ENCODE assay signal across 19 cellular contexts in genomic region chr3:133754973-133755828, GRCh38. TPM values are rescaled to one million over a fixed set of nuclear protein-coding genes. Genes with fewer than 3 reads are reported as not detected.
DNase-seq lines count a peak whose midpoint lies in the region; ATAC-seq, FAIRE-seq and TF ChIP-seq lines count a peak whose summit lies in the region.
"Had no signal": no experiment of that assay in that cellular context is flagged by ENCODE, and none has a peak within 500 bp of the region (broad histone marks: within the 10 kb centered on the region; RNA-seq: fewer than 3 reads in every experiment).

No MANE protein-coding gene starts in this region.

- H3K9ac ChIP-seq in K562 (ENCODE audit: insufficient read depth in 1 of 2, low read depth in 2 of 2, low read length in 2 of 2) (no peak overlapping the region), neuronal stem cell (ENCODE audit: low read depth, low read length, poor library complexity) (no peak overlapping the region)
- H3K9ac ChIP-seq: BLaER1, GM23248 had no signal

- peaks cover 0 to 12% of the 10 kb centered on the region in 2 experiments; a peak in 2 of 5 replicates for H3K27me3 ChIP-seq in K562 (ENCODE audit: control insufficient read depth in 2 of 2, insufficient read depth in 2 of 2, low read length in 2 of 2)
- H3K27me3 ChIP-seq in esophagus squamous epithelium = no peaks in the 10 kb centered on the region
- peaks cover 0 to 42% (median 0%) of the 10 kb centered on the region in 3 experiments for H3K27me3 ChIP-seq in neuronal stem cell (ENCODE audit: control insufficient read depth in 3 of 3, insufficient read depth in 3 of 3, low read depth in 1 of 3, low read length in 3 of 3)
- no peaks in the 10 kb centered on the region for H3K27me3 ChIP-seq in upper lobe of right lung
- H3K27me3 ChIP-seq: BLaER1 had no signal

- no peak overlapping the region for H3K27ac Mint-ChIP-seq in activated CD4-positive, alpha-beta T cell treated with anti-CD3 and anti-CD28 coated beads, Interleukin-2, amount 10 ng/mL, durations not matched to agents 7 days and 5 days
- H3K27ac Mint-ChIP-seq: CD8-positive, alpha-beta memory T cell had no signal

- H2BK15ac ChIP-seq in neuronal stem cell (ENCODE audit: low read length) = no peak overlapping the region

- H3K14ac ChIP-seq in neuronal stem cell (ENCODE audit: low read length) = no peak overlapping the region

- H3K79me2 ChIP-seq in K562 (ENCODE audit: control insufficient read depth, insufficient read depth, low read length) = no peaks in the 10 kb centered on the region

- in situ Hi-C loops in K562 (cut with MboI) = no loop called here

- no peak for TF ChIP-seq CTCF in K562 (IDR thresholded peaks at IDR 0.05 in 2 of 3, conservative IDR thresholded peaks at IDR 0.05 in 1 of 3; ENCODE audit: insufficient read depth in 2 of 3, low read depth in 1 of 3, low read length in 3 of 3)
- no peak for TF ChIP-seq CTCF in esophagus squamous epithelium (IDR thresholded peaks at IDR 0.05)
- no peak for TF ChIP-seq CTCF in upper lobe of right lung (IDR thresholded peaks at IDR 0.05)

- TF ChIP-seq POLR2A in K562 (conservative IDR thresholded peaks at IDR 0.05) = no peak
- TF ChIP-seq POLR2A in esophagus squamous epithelium (IDR thresholded peaks at IDR 0.05) = no peak

- H4K8ac ChIP-seq in neuronal stem cell (ENCODE audit: low read depth, low read length) = no peak overlapping the region

- 34% methylated on average over 7 of the region's 10 CpGs for WGBS in K562 (ENCODE audit: insufficient coverage, low coverage, missing lambda C conversion rate)
- 53 to 78% methylated on average over 5 to 9 of the region's 10 CpGs for WGBS in esophagus squamous epithelium, 2 donors
- no CpG with 5 or more reads among the region's 10 CpGs for WGBS in neuronal stem cell (ENCODE audit: extremely low coverage in 2 of 2, insufficient read length in 2 of 2, insufficient replicate concordance in 1 of 2), 2 donors

- no peak for FAIRE-seq in K562 (lab: Jason Lieb, UNC)
- no peak for FAIRE-seq in urothelium cell line (lab: Jason Lieb, UNC)
- FAIRE-seq: GM12892, H54 had no signal

- H3K36me3 Mint-ChIP-seq in activated CD4-positive, alpha-beta T cell treated with anti-CD3 and anti-CD28 coated beads, Interleukin-2, amount 10 ng/mL, durations not matched to agents 7 days and 5 days (ENCODE audit: low read depth) = no peaks in the 10 kb centered on the region

- POLR2A ChIA-PET in K562 (lab: Yijun Ruan, JAX) = interaction anchor here (0.8 to 1.4 kb wide), 2 partner anchors 12 to 106 kb away, joined by 3 read pairs; no protein-coding TSS in a partner anchor
- POLR2A ChIA-PET in activated CD4-positive, alpha-beta T cell treated with anti-CD3 and anti-CD28 coated beads, Interleukin-2, amount 10 ng/mL, durations not matched to agents 7 days and 5 days (lab: Charles Lee) = no interaction called here

- intact Hi-C loops in K562 (cut with micrococcal nuclease) = no loop called here
- intact Hi-C loops in esophagus squamous epithelium (cut with DNase I) = no loop called here
- intact Hi-C loops in upper lobe of right lung (cut with DNase I) = no loop called here

- H3K4me2 ChIP-seq in K562 (ENCODE audit: insufficient read depth, low read length) (no peak overlapping the region), neuronal stem cell (ENCODE audit: insufficient read depth, low read length, poor library complexity, severe bottlenecking) (no peak overlapping the region)
- H3K4me2 ChIP-seq: BLaER1 had no signal

- H3K4me1 ChIP-seq in K562 (replicated peaks in 1 of 2; ENCODE audit: control insufficient read depth in 2 of 2, insufficient read depth in 2 of 2, low read length in 2 of 2) = peaks cover 23 to 26% of the 10 kb centered on the region in 2 experiments; a peak in 4 of 5 replicates
- peaks cover 14 to 85% (median 42%) of the 10 kb centered on the region in 3 donors for H3K4me1 ChIP-seq in esophagus squamous epithelium
- H3K4me1 ChIP-seq in neuronal stem cell (ENCODE audit: control insufficient read depth in 2 of 2, insufficient read depth in 1 of 2, low read depth in 1 of 2, low read length in 2 of 2) = no peaks in the 10 kb centered on the region
- no peaks in the 10 kb centered on the region for H3K4me1 ChIP-seq in upper lobe of right lung
- H3K4me1 ChIP-seq: BLaER1, Caco-2 had no signal

- H2AFZ ChIP-seq in K562 (ENCODE audit: low read depth, low read length) = no peak overlapping the region
- H2AFZ ChIP-seq in neuronal stem cell (ENCODE audit: low read length) = no peak overlapping the region
- H2AFZ ChIP-seq: GM23248 had no signal

- no peaks in the 10 kb centered on the region for H3K27me3 Mint-ChIP-seq in activated CD4-positive, alpha-beta T cell treated with anti-CD3 and anti-CD28 coated beads, Interleukin-2, amount 10 ng/mL, durations not matched to agents 7 days and 5 days

- no peak overlapping the region for H2BK12ac ChIP-seq in neuronal stem cell (ENCODE audit: low read length)

- DNase-seq in K562 (ENCODE audit: extremely low read depth in 1 of 4, low spot score in 3 of 4) = no peak
- DNase-seq in esophagus squamous epithelium (lab: John Stamatoyannopoulos, UW) = no peak
- no peak for DNase-seq in neuronal stem cell (ENCODE audit: low spot score)
- no peak for DNase-seq in upper lobe of right lung
- DNase-seq in urothelium cell line (ENCODE audit: low spot score) = no peak
- DNase-seq in activated CD4-positive, alpha-beta T cell treated with anti-CD3 and anti-CD28 coated beads, Interleukin-2, amount 10 ng/mL, durations not matched to agents 7 days and 5 days = no peak
- DNase-seq: 8988T; AML-193; Caco-2; CD8-positive, alpha-beta memory T cell; DND-41; GDM1; GM23248; IMR-90 had no signal

- H3K9me3 ChIP-seq in K562 (replicated peaks; ENCODE audit: control insufficient read depth, insufficient read depth, low read depth, low read length) (no peaks in the 10 kb centered on the region), esophagus squamous epithelium (no peaks in the 10 kb centered on the region), neuronal stem cell (replicated peaks in 1 of 2; ENCODE audit: control insufficient read depth in 2 of 2, insufficient read depth in 1 of 2, low read depth in 1 of 2, low read length in 2 of 2) (no peaks in the 10 kb centered on the region), upper lobe of right lung (no peaks in the 10 kb centered on the region)
- H3K9me3 ChIP-seq: BLaER1 had no signal

- no peak overlapping the region for H3K4ac ChIP-seq in neuronal stem cell (ENCODE audit: low read length)

- H3K9me3 Mint-ChIP-seq in activated CD4-positive, alpha-beta T cell treated with anti-CD3 and anti-CD28 coated beads, Interleukin-2, amount 10 ng/mL, durations not matched to agents 7 days and 5 days = no peaks in the 10 kb centered on the region
- H3K9me3 Mint-ChIP-seq: CD8-positive, alpha-beta memory T cell had no signal

- BruUV-seq in K562 (replicated peaks; lab: Mats Ljungman, UMichigan) = no TSS peak

- H3K36me3 ChIP-seq in K562 (ENCODE audit: control insufficient read depth, insufficient read depth, low read length) (no peaks in the 10 kb centered on the region), esophagus squamous epithelium (no peaks in the 10 kb centered on the region), neuronal stem cell (replicated peaks in 1 of 2; ENCODE audit: control insufficient read depth in 2 of 2, insufficient read depth in 2 of 2, low read length in 2 of 2) (no peaks in the 10 kb centered on the region), upper lobe of right lung (no peaks in the 10 kb centered on the region)
- H3K36me3 ChIP-seq: BLaER1 had no signal

- ATAC-seq in K562 (no peak), upper lobe of right lung (peak; percentile 6), GM19023 (IDR thresholded peaks at IDR 0.05; ENCODE audit: unreplicated experiment) (no peak)
- ATAC-seq: HCT116 had no signal

- no peak for TF ChIP-seq RAD21 in K562 (CRISPR knock-in tag; conservative IDR thresholded peaks at IDR 0.05 in 1 of 2, IDR thresholded peaks at IDR 0.05 in 1 of 2)

- H2BK120ac ChIP-seq in neuronal stem cell (ENCODE audit: low read depth, low read length) = no peak overlapping the region

- H3K4me1 Mint-ChIP-seq in activated CD4-positive, alpha-beta T cell treated with anti-CD3 and anti-CD28 coated beads, Interleukin-2, amount 10 ng/mL, durations not matched to agents 7 days and 5 days = no peaks in the 10 kb centered on the region
- H3K4me1 Mint-ChIP-seq: CD8-positive, alpha-beta memory T cell had no signal

- H3K4me3 ChIP-seq in K562 = no peak overlapping the region
- no peak overlapping the region for H3K4me3 ChIP-seq in esophagus squamous epithelium
- H3K4me3 ChIP-seq in neuronal stem cell (ENCODE audit: low read length in 2 of 2) = no peak overlapping the region
- H3K4me3 ChIP-seq in upper lobe of right lung = no peak overlapping the region
- H3K4me3 ChIP-seq: BLaER1, GM23248 had no signal

- no peak overlapping the region for H3K4me3 Mint-ChIP-seq in activated CD4-positive, alpha-beta T cell treated with anti-CD3 and anti-CD28 coated beads, Interleukin-2, amount 10 ng/mL, durations not matched to agents 7 days and 5 days
- H3K4me3 Mint-ChIP-seq: CD8-positive, alpha-beta memory T cell had no signal

- TF ChIP-seq EP300 in K562 (IDR thresholded peaks at IDR 0.05; ENCODE audit: low read length) = no peak

- no peak overlapping the region for H4K91ac ChIP-seq in neuronal stem cell (ENCODE audit: low read depth, low read length, poor library complexity)

- peak overlapping the region; percentile 13 for H3K23ac ChIP-seq in neuronal stem cell (ENCODE audit: low read depth, low read length, poor library complexity)

- peak overlapping the region; percentile 17 for H2BK5ac ChIP-seq in neuronal stem cell (ENCODE audit: low read length)

- no peaks in the 10 kb centered on the region for H4K20me1 ChIP-seq in K562 (replicated peaks; ENCODE audit: control insufficient read depth, insufficient read depth, low read length)
- H4K20me1 ChIP-seq: BLaER1 had no signal

- no peaks in the 10 kb centered on the region for H3K79me1 ChIP-seq in neuronal stem cell (ENCODE audit: low read depth, low read length)

- no peak overlapping the region for H3K18ac ChIP-seq in neuronal stem cell (ENCODE audit: low read length)

- H3K27ac ChIP-seq in K562 (ENCODE audit: extremely low read depth, low read depth, low read length) (no peak overlapping the region), esophagus squamous epithelium (peak overlapping the region; percentile 40 to 90 (median 50)), neuronal stem cell (replicated peaks; ENCODE audit: low read length) (no peak overlapping the region), upper lobe of right lung (no peak overlapping the region)
- H3K27ac ChIP-seq: BLaER1, GM23248 had no signal

- CTCF ChIA-PET in K562 (lab: Yijun Ruan, JAX; ENCODE audit: low intra/inter-chr PET ratio) = no interaction called here
- CTCF ChIA-PET in activated CD4-positive, alpha-beta T cell treated with anti-CD3 and anti-CD28 coated beads, Interleukin-2, amount 10 ng/mL, durations not matched to agents 7 days and 5 days (lab: Charles Lee) = no interaction called here

- no peak overlapping the region for H2AK5ac ChIP-seq in neuronal stem cell (ENCODE audit: low read depth, low read length)

- peaks cover 4% of the 10 kb centered on the region for H3K9me1 ChIP-seq in K562 (ENCODE audit: control insufficient read depth, insufficient read depth, low read length)

RNA-seq across cellular contexts. Expression of gene TF, which starts 9.0 kb away (rescaled TPM):
- total RNA-seq in K562 (2011; cell fraction: chromatin; rRNA removed; ENCODE audit: low replicate concordance) = 2.2 and 2.7 TPM in 2 replicates
- 0.50 and 2.4 TPM in 2 replicates for total RNA-seq in K562 (2011; cell fraction: nucleolus; rRNA removed)
- 1.2 and 1.3 TPM in 2 replicates for total RNA-seq in K562 (2011; cell fraction: nucleoplasm; rRNA removed)
- total RNA-seq in K562 (2014; rRNA removed) (0.09 and 2.6 TPM in 2 replicates), K562 (2014; rRNA removed; fragmentation: Illumina TruSeq; extraction: Trizol) (2.0 and 2.8 TPM in 2 replicates), K562 (2015; rRNA removed; fragmentation: Illumina TruSeq; extraction: Trizol) (0.51 TPM in 1 of 2 replicates, not detected in the other), K562 (2021) (9.2 and 11.1 TPM in 2 replicates), esophagus squamous epithelium (10 to 100 TPM in 2 of 4 donors, 1 to 10 TPM in 1, under 1 TPM in 1; 0.53 to 17.9 (median 9.4) TPM), upper lobe of right lung (1.3 TPM)
- polyA plus RNA-seq in K562 (2011; rRNA removed) (1.1 and 1.5 TPM in 2 replicates), K562 (2014; fragmentation: Illumina TruSeq; extraction: Trizol) (2.6 and 3.1 TPM in 2 replicates), K562 (2014; fragmentation: Nextera tagmentation; extraction: Ambion mirVana) (1 to 10 TPM; 3.1 to 6.7 TPM), K562 (2014; rRNA removed) (3.5 and 3.9 TPM in 2 replicates)
- 0.78 and 0.81 TPM in 2 replicates for polyA plus RNA-seq in K562 (2011; cell fraction: cytosol; rRNA removed)
- 1.7 and 3.8 TPM in 2 replicates for polyA plus RNA-seq in K562 (2011; cell fraction: nucleus; rRNA removed)
- polyA plus RNA-seq in K562 (2012) = 0.42 and 12.7 TPM in 2 replicates
- 1.1 and 1.9 TPM in 2 replicates for polyA minus RNA-seq in K562 (2011; rRNA and poly(A)+ RNA removed)
- 0.67 and 22.6 TPM in 2 replicates for polyA minus RNA-seq in K562 (2011; cell fraction: cytosol; rRNA and poly(A)+ RNA removed)
- 0.89 and 1.6 TPM in 2 replicates for polyA minus RNA-seq in K562 (2011; cell fraction: nucleus; rRNA and poly(A)+ RNA removed)
- 0.53 TPM for polyA plus RNA-seq in neuronal stem cell (2013, experiment 1 of 2)
- 0.61 TPM for polyA plus RNA-seq in neuronal stem cell (2013, experiment 2 of 2)
- total RNA-seq in activated CD4-positive, alpha-beta T cell treated with anti-CD3 and anti-CD28 coated beads, Interleukin-2, amount 10 ng/mL, durations not matched to agents 7 days and 5 days = under 1 TPM; 0.21 to 0.45 TPM
- total RNA-seq: GM23248, IMR-90 had no signal
- polyA plus RNA-seq: CD8-positive, alpha-beta memory T cell had no signal

RNA-seq across cellular contexts. Expression of gene SRPRB, which starts 50.4 kb away (rescaled TPM):
- total RNA-seq in K562 (2011; cell fraction: chromatin; rRNA removed; ENCODE audit: low replicate concordance) = 42.7 and 49.1 TPM in 2 replicates
- 52.2 and 60.0 TPM in 2 replicates for total RNA-seq in K562 (2011; cell fraction: nucleolus; rRNA removed)
- total RNA-seq in K562 (2011; cell fraction: nucleoplasm; rRNA removed) = 75.3 and 87.6 TPM in 2 replicates
- total RNA-seq in K562 (2014; rRNA removed) (37.7 and 41.9 TPM in 2 replicates), K562 (2014; rRNA removed; fragmentation: Illumina TruSeq; extraction: Trizol) (59.5 and 64.5 TPM in 2 replicates), K562 (2015; rRNA removed; fragmentation: Illumina TruSeq; extraction: Trizol) (37.2 and 41.4 TPM in 2 replicates), K562 (2021) (57.3 and 60.9 TPM in 2 replicates), esophagus squamous epithelium (100 to 1,000 TPM in 1 of 4 donors, 10 to 100 TPM in 3; 25.1 to 107 (median 44.1) TPM), upper lobe of right lung (45.4 TPM)
- polyA plus RNA-seq in K562 (2011; rRNA removed) (48.6 and 66.0 TPM in 2 replicates), K562 (2014; fragmentation: Illumina TruSeq; extraction: Trizol) (43.8 and 51.1 TPM in 2 replicates), K562 (2014; fragmentation: Nextera tagmentation; extraction: Ambion mirVana) (10 to 100 TPM; 29.5 to 37.5 TPM), K562 (2014; rRNA removed) (37.2 and 48.4 TPM in 2 replicates)
- polyA plus RNA-seq in K562 (2011; cell fraction: cytosol; rRNA removed) = 46.2 and 52.0 TPM in 2 replicates
- 23.6 and 28.6 TPM in 2 replicates for polyA plus RNA-seq in K562 (2011; cell fraction: nucleus; rRNA removed)
- polyA plus RNA-seq in K562 (2012) = 37.4 and 49.1 TPM in 2 replicates
- 84.1 and 107 TPM in 2 replicates for polyA minus RNA-seq in K562 (2011; rRNA and poly(A)+ RNA removed)
- polyA minus RNA-seq in K562 (2011; cell fraction: cytosol; rRNA and poly(A)+ RNA removed) = 36.2 and 65.5 TPM in 2 replicates
- polyA minus RNA-seq in K562 (2011; cell fraction: nucleus; rRNA and poly(A)+ RNA removed) = 12.9 and 23.4 TPM in 2 replicates
- 17.1 TPM for polyA plus RNA-seq in neuronal stem cell (2013, experiment 1 of 2)
- polyA plus RNA-seq in neuronal stem cell (2013, experiment 2 of 2) = 18.9 TPM
- 10 to 100 TPM; 45.9 to 49.6 TPM for total RNA-seq in activated CD4-positive, alpha-beta T cell treated with anti-CD3 and anti-CD28 coated beads, Interleukin-2, amount 10 ng/mL, durations not matched to agents 7 days and 5 days

Comparison
In these comparisons a context has a peak if more than half of its experiments do, and no peak if none do; other contexts are left out.
1. H3K27ac ChIP-seq: peak in esophagus squamous epithelium (4 of 4); none in K562 (single experiment), neuronal stem cell (single experiment) and upper lobe of right lung (single experiment).